ENCODE assay signal across 1 cellular context in the genomic region with DNA sequence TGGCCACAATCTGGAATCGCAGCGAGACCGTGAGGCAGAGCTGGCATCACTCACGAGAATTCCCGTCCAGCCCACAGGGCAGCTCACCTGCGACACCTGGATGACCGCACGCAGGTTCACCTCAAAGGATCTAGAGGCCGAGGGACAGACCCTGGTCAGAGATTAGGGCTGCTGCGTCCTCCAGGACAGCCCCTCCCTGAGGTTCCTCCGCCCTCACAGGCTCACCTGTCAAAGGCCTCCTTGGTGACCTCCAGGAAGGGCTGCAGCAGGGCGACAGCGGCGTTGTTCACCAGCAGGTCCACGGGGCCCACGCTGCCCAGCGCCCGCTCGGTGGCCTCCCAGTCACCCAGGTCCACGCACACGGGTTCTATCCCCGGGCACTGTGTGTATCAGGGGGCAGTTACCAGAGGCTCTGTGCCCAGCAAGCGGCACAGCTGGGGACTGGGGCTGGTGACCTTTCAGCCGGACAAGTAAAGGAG.
A peak's percentile ranks its signal among the peaks of the same experiment; 100 is the strongest.
TF ChIP-seq lines count a peak whose summit lies in the region.

No MANE protein-coding gene starts in this region.

TF ChIP-seq in K562, 482 proteins besides CTCF, POLR2A, EP300 and RAD21:
- peak; percentile 71; the same call in 1 of the 2 replicates for TF ChIP-seq ZEB2 (IDR thresholded peaks at IDR 0.05)
- TF ChIP-seq ERF (CRISPR knock-in tag; IDR thresholded peaks at IDR 0.05), result no peak
- TF ChIP-seq, protein P1, sequence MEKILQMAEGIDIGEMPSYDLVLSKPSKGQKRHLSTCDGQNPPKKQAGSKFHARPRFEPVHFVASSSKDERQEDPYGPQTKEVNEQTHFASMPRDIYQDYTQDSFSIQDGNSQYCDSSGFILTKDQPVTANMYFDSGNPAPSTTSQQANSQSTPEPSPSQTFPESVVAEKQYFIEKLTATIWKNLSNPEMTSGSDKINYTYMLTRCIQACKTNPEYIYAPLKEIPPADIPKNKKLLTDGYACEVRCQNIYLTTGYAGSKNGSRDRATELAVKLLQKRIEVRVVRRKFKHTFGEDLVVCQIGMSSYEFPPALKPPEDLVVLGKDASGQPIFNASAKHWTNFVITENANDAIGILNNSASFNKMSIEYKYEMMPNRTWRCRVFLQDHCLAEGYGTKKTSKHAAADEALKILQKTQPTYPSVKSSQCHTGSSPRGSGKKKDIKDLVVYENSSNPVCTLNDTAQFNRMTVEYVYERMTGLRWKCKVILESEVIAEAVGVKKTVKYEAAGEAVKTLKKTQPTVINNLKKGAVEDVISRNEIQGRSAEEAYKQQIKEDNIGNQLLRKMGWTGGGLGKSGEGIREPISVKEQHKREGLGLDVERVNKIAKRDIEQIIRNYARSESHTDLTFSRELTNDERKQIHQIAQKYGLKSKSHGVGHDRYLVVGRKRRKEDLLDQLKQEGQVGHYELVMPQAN (IDR thresholded peaks at IDR 0.05; ENCODE audit: borderline replicate concordance), result 0 out of 2 replicates have a peak, but pooled peaks have one; percentile 23
- TF ChIP-seq BRD4 (IDR thresholded peaks at IDR 0.05), result no peak
- TF ChIP-seq, protein P2, sequence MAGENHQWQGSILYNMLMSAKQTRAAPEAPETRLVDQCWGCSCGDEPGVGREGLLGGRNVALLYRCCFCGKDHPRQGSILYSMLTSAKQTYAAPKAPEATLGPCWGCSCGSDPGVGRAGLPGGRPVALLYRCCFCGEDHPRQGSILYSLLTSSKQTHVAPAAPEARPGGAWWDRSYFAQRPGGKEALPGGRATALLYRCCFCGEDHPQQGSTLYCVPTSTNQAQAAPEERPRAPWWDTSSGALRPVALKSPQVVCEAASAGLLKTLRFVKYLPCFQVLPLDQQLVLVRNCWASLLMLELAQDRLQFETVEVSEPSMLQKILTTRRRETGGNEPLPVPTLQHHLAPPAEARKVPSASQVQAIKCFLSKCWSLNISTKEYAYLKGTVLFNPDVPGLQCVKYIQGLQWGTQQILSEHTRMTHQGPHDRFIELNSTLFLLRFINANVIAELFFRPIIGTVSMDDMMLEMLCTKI (IDR thresholded peaks at IDR 0.05; ENCODE audit: partially characterized antibody), result no peak
- TF ChIP-seq, protein P3, sequence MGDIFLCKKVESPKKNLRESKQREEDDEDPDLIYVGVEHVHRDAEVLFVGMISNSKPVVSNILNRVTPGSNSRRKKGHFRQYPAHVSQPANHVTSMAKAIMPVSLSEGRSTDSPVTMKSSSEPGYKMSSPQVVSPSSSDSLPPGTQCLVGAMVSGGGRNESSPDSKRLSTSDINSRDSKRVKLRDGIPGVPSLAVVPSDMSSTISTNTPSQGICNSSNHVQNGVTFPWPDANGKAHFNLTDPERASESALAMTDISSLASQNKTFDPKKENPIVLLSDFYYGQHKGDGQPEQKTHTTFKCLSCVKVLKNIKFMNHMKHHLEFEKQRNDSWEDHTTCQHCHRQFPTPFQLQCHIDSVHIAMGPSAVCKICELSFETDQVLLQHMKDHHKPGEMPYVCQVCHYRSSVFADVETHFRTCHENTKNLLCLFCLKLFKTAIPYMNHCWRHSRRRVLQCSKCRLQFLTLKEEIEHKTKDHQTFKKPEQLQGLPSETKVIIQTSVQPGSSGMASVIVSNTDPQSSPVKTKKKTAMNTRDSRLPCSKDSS (IDR thresholded peaks at IDR 0.05; ENCODE audit: low read depth, partially characterized antibody), result no peak
- TF ChIP-seq, protein P4, sequence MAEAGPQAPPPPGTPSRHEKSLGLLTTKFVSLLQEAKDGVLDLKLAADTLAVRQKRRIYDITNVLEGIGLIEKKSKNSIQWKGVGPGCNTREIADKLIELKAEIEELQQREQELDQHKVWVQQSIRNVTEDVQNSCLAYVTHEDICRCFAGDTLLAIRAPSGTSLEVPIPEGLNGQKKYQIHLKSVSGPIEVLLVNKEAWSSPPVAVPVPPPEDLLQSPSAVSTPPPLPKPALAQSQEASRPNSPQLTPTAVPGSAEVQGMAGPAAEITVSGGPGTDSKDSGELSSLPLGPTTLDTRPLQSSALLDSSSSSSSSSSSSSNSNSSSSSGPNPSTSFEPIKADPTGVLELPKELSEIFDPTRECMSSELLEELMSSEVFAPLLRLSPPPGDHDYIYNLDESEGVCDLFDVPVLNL (CRISPR knock-in tag; IDR thresholded peaks at IDR 0.05; ENCODE audit: low read depth), result no peak
- no peak for TF ChIP-seq NFATC3 (IDR thresholded peaks at IDR 0.05)
- TF ChIP-seq MYC (IDR thresholded peaks at IDR 0.05; ENCODE audit: low read depth, low read length), result no peak
- TF ChIP-seq MYC (CRISPR knock-in tag; IDR thresholded peaks at IDR 0.05; ENCODE audit: borderline replicate concordance, low read depth), result 0 out of 2 replicates have a peak, but pooled peaks have one; percentile 57
- no peak for TF ChIP-seq BACH1 (tag; IDR thresholded peaks at IDR 0.05)
- no peak for TF ChIP-seq TEAD4 (IDR thresholded peaks at IDR 0.05; ENCODE audit: low read length)
- TF ChIP-seq TEAD4 (CRISPR knock-in tag; IDR thresholded peaks at IDR 0.05; ENCODE audit: borderline replicate concordance), result no peak
- peak; percentile 28 for TF ChIP-seq KDM5B (IDR thresholded peaks at IDR 0.05; ENCODE audit: insufficient replicate concordance, low read depth, low read length)
- no peak for TF ChIP-seq ZNF212 (CRISPR knock-in tag; IDR thresholded peaks at IDR 0.05)
- TF ChIP-seq, protein P5, sequence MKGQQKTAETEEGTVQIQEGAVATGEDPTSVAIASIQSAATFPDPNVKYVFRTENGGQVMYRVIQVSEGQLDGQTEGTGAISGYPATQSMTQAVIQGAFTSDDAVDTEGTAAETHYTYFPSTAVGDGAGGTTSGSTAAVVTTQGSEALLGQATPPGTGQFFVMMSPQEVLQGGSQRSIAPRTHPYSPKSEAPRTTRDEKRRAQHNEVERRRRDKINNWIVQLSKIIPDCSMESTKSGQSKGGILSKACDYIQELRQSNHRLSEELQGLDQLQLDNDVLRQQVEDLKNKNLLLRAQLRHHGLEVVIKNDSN (CRISPR knock-in tag; IDR thresholded peaks at IDR 0.05), result peak; percentile 18; the same call in 1 of the 2 replicates
